ENCODE assay signal across 13 cellular contexts in genomic region chr14:65838565-65838964, GRCh38.
A peak's percentile ranks its signal among the peaks of the same experiment; 100 is the strongest.
DNase-seq lines count a peak whose midpoint lies in the region; ATAC-seq, FAIRE-seq and TF ChIP-seq lines count a peak whose summit lies in the region.
"Had no signal": no experiment of that assay in that cellular context is flagged by ENCODE, and none has a peak within 500 bp of the region (broad histone marks: within the 10 kb centered on the region; RNA-seq: fewer than 3 reads in every experiment).

No MANE protein-coding gene starts in this region.

- DNase-seq in right atrium auricular region (ENCODE audit: low spot score) (peak; percentile 13), Right ventricle myocardium superior (no peak), MV-4-11 (lab: John Stamatoyannopoulos, UW) (peak; percentile 23), H1 (ENCODE audit: low read depth in 1 of 2, low spot score in 2 of 2) (no peak), hepatocyte (ENCODE audit: low spot score) (no peak), Ammon's horn (ENCODE audit: low spot score) (no peak)
- no peak for DNase-seq in central memory CD4-positive, alpha-beta T cell
- DNase-seq: KG1, MM.1S, NCI-H1417 treated with DMSO at 0.1 percent for 48 hours, NCI-H2029 treated with DMSO at 0.1 percent for 48 hours, NCI-H524, SIG-M5 had no signal

- no peak overlapping the region for H4K8ac ChIP-seq in H1 (ENCODE audit: extremely low read depth, insufficient read depth, low read length)

- TF ChIP-seq CTCF in right atrium auricular region (IDR thresholded peaks at IDR 0.05) (no peak), H1 (IDR thresholded peaks at IDR 0.05; ENCODE audit: control extremely low read depth in 1 of 3, insufficient read depth in 1 of 3, low read depth in 1 of 3, low read length in 3 of 3) (no peak), hepatocyte (IDR thresholded peaks at IDR 0.05; ENCODE audit: poor library complexity) (no peak)

- H3K18ac ChIP-seq in H1 (ENCODE audit: extremely low read depth, low read length): no peak overlapping the region

- no peak overlapping the region for H3K56ac ChIP-seq in H1 (replicated peaks; ENCODE audit: insufficient read length, low read depth, low read length)

- POLR2A ChIA-PET in H1 (lab: Charles Lee; ENCODE audit: partially characterized antibody): no interaction called here

- 86% methylated on average over 5 of the region's 5 CpGs; no CpG with 5 or more reads in 1 of the 2 experiments for WGBS in H1 (ENCODE audit: extremely low coverage in 1 of 2, insufficient coverage in 1 of 2, insufficient read length in 1 of 2, insufficient replicate concordance in 2 of 2, low coverage in 1 of 2, low lambda C conversion rate in 2 of 2, missing lambda C conversion rate in 1 of 2), 2 experiments
- WGBS in hepatocyte (ENCODE audit: low lambda C conversion rate, missing lambda C conversion rate): 89% methylated on average over 5 of the region's 5 CpGs

- H4K5ac ChIP-seq in H1 (ENCODE audit: insufficient read length, low read depth, low read length): no peak overlapping the region

- no peak overlapping the region for H4K91ac ChIP-seq in H1 (replicated peaks; ENCODE audit: insufficient read length, low read length)

- no peaks in the 10 kb centered on the region for H3K23me2 ChIP-seq in H1 (ENCODE audit: low read depth, low read length)

- no peak overlapping the region for H3K4me2 ChIP-seq in H1 (ENCODE audit: insufficient read depth in 1 of 2, low read depth in 2 of 2, low read length in 2 of 2)
- H3K4me2 ChIP-seq in hepatocyte: no peak overlapping the region

- no peaks in the 10 kb centered on the region for H3K79me1 ChIP-seq in H1 (ENCODE audit: low read depth, low read length)

- no peak for TF ChIP-seq RAD21 in H1 (IDR thresholded peaks at IDR 0.05 in 1 of 2, conservative IDR thresholded peaks at IDR 0.05 in 1 of 2; ENCODE audit: low read depth in 2 of 2, low read length in 2 of 2)

- no peaks in the 10 kb centered on the region for H3K9me2 ChIP-seq in hepatocyte (replicated peaks; ENCODE audit: insufficient read depth)

- H3K4me3 ChIP-seq in right atrium auricular region: no peak overlapping the region
- H3K4me3 ChIP-seq in H1 (ENCODE audit: extremely low read depth in 1 of 4, insufficient read depth in 2 of 4, low read depth in 3 of 4, low read length in 4 of 4): no peak overlapping the region
- H3K4me3 ChIP-seq in hepatocyte: no peak overlapping the region

- no peak overlapping the region for H2AK5ac ChIP-seq in H1 (ENCODE audit: low read depth, low read length)

- no peak overlapping the region for H2BK20ac ChIP-seq in H1 (ENCODE audit: low read length)

- FAIRE-seq in H1 (lab: Jason Lieb, UNC): no peak

- CTCF ChIA-PET in H1 (lab: Charles Lee; ENCODE audit: partially characterized antibody): interaction anchor here (2.0 kb wide), 1 partner anchor 120 kb away, joined by 8 read pairs; no protein-coding TSS in a partner anchor

- H3K27ac ChIP-seq in right atrium auricular region (no peak overlapping the region), H1 (ENCODE audit: low read depth, low read length) (no peak overlapping the region), hepatocyte (no peak overlapping the region)

- no peak overlapping the region for H2BK15ac ChIP-seq in H1 (ENCODE audit: low read length)

- peaks cover 0 to 10% of the 10 kb centered on the region in 2 donors for H3K4me1 ChIP-seq in right atrium auricular region
- H3K4me1 ChIP-seq in H1 (replicated peaks in 1 of 4; ENCODE audit: control insufficient read depth in 3 of 4, insufficient read depth in 4 of 4, low read length in 3 of 4): peaks cover 0 to 13% (median 3%) of the 10 kb centered on the region in 4 experiments; a peak in 4 of 7 replicates
- peaks cover 16% of the 10 kb centered on the region for H3K4me1 ChIP-seq in hepatocyte (ENCODE audit: insufficient read depth)

- H2BK120ac ChIP-seq in H1 (replicated peaks; ENCODE audit: low read depth, low read length): no peak overlapping the region

- no peaks in the 10 kb centered on the region for H3K79me2 ChIP-seq in H1 (ENCODE audit: control insufficient read depth in 1 of 2, insufficient read depth in 2 of 2, low read length in 2 of 2)
- no peaks in the 10 kb centered on the region for H3K79me2 ChIP-seq in hepatocyte

- no peak for TF ChIP-seq POLR2A in H1 (IDR thresholded peaks at IDR 0.05; ENCODE audit: control extremely low read depth in 1 of 2, low read depth in 2 of 2, low read length in 2 of 2)

- no peak overlapping the region for H3K9ac ChIP-seq in H1 (replicated peaks in 1 of 4; ENCODE audit: extremely low read depth in 1 of 4, low read depth in 3 of 4, low read length in 3 of 4)

- no peak overlapping the region for H3K23ac ChIP-seq in H1 (ENCODE audit: insufficient read length)

- H3K36me3 ChIP-seq in right atrium auricular region (no peaks in the 10 kb centered on the region), H1 (ENCODE audit: control insufficient read depth in 2 of 4, insufficient read depth in 4 of 4, low read length in 3 of 4) (no peaks in the 10 kb centered on the region), hepatocyte (replicated peaks; ENCODE audit: insufficient read depth, low read depth) (no peaks in the 10 kb centered on the region)

- TF ChIP-seq EP300 in H1 (IDR thresholded peaks at IDR 0.05; ENCODE audit: borderline replicate concordance in 1 of 2, low read depth in 2 of 2, low read length in 2 of 2): no peak

- H3K27me3 ChIP-seq in right atrium auricular region (no peaks in the 10 kb centered on the region), H1 (replicated peaks in 1 of 4; ENCODE audit: control insufficient read depth in 3 of 4, extremely low read depth in 1 of 4, insufficient read depth in 3 of 4, low read length in 3 of 4) (no peaks in the 10 kb centered on the region), hepatocyte (peaks cover 5% of the 10 kb centered on the region)

- H3K14ac ChIP-seq in H1 (ENCODE audit: insufficient read length): no peak overlapping the region

- 0 out of 2 replicates have a peak overlapping the region, but pooled peaks have one; percentile 56 for H2BK12ac ChIP-seq in H1 (ENCODE audit: low read depth, low read length)

- H3K9me3 ChIP-seq in right atrium auricular region (no peaks in the 10 kb centered on the region), H1 (ENCODE audit: insufficient read depth in 2 of 2, low read depth in 1 of 2, low read length in 1 of 2) (no peaks in the 10 kb centered on the region), hepatocyte (ENCODE audit: low read depth) (no peaks in the 10 kb centered on the region)

- intact Hi-C loops in Right ventricle myocardium superior (cut with DNase I): no loop called here

- no peak for ATAC-seq in Right ventricle myocardium superior (ENCODE audit: poor library complexity)

- H2BK5ac ChIP-seq in H1 (ENCODE audit: low read depth, low read length): no peak overlapping the region

- no peak overlapping the region for H2AFZ ChIP-seq in H1 (ENCODE audit: low read length)
- no peak overlapping the region for H2AFZ ChIP-seq in hepatocyte

- no peaks in the 10 kb centered on the region for H4K20me1 ChIP-seq in H1 (replicated peaks in 1 of 2; ENCODE audit: control insufficient read depth in 1 of 2, insufficient read depth in 2 of 2, low read length in 2 of 2)
- H4K20me1 ChIP-seq in hepatocyte (ENCODE audit: insufficient read depth, poor library complexity, severe bottlenecking): no peaks in the 10 kb centered on the region

- H3K4ac ChIP-seq in H1 (replicated peaks; ENCODE audit: insufficient read length, low read depth, low read length): no peak overlapping the region

TF ChIP-seq in H1, 55 proteins besides CTCF, POLR2A, EP300 and RAD21:
- TF ChIP-seq TAF7 (optimal IDR thresholded peaks at IDR 0.05; ENCODE audit: borderline replicate concordance, low read depth, low read length) (no peak), TBP (IDR thresholded peaks at IDR 0.05; ENCODE audit: low read depth, low read length) (no peak), MAFK (IDR thresholded peaks at IDR 0.05; ENCODE audit: low read depth, low read length) (no peak), TCF12 (IDR thresholded peaks at IDR 0.05; ENCODE audit: low read depth, low read length) (no peak), POU5F1 (IDR thresholded peaks at IDR 0.05; ENCODE audit: low read depth, low read length) (no peak), RNF2 (IDR thresholded peaks at IDR 0.05; ENCODE audit: borderline replicate concordance, low read depth, low read length, missing control alignments, poor library complexity, severe bottlenecking) (no peak), JUND (IDR thresholded peaks at IDR 0.05; ENCODE audit: low read length) (no peak), SP1 (IDR thresholded peaks at IDR 0.05; ENCODE audit: low read depth, low read length) (no peak)

Comparison
In these comparisons a context has a peak if more than half of its experiments do, and no peak if none do; other contexts are left out.
1. DNase-seq: peak in right atrium auricular region (single experiment) and MV-4-11 (single experiment); none in Right ventricle myocardium superior (single experiment), H1 (0 of 2), hepatocyte (single experiment), Ammon's horn (single experiment) and central memory CD4-positive, alpha-beta T cell (single experiment).